Comparison of ENCODE assay signal across 23 cellular contexts in the genomic region with DNA sequence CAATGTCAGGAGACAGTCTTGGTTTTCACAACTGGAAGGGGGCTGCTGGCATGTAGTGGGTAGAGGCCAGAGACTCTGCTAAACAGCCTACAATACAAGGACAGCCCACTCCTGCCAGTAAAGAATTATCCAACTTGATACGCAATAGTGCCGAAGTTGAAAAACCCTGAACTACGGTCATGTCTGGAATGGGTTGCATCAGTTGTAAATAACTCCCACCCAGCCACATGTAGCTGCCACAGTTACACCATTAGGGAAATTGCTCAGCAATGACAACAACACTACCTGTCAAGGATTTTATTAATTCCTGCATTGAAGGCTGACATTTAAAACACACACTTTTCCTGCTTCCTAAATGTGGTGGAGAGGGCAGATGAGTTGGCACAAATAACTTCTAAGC.
"Had no signal": no experiment of that assay in that cellular context is flagged by ENCODE, and none has a peak within 500 bp of the region (broad histone marks: within the 10 kb centered on the region; RNA-seq: fewer than 3 reads in every experiment).

No MANE protein-coding gene starts in this region.

- H3K4me3 ChIP-seq: coronary artery, gastrocnemius medialis, heart left ventricle, lung, neural progenitor cell, psoas muscle, thyroid gland, uterus had no signal

- DNase-seq: activated B cell treated with CpG ODN at 0.5 μM for 24 hours; activated CD4-positive, alpha-beta T cell treated with anti-CD3 and anti-CD28 coated beads for 48 hours; activated CD8-positive, alpha-beta T cell treated with anti-CD3 and anti-CD28 coated beads for 36 hours; activated gamma-delta T cell; activated T-cell treated with anti-CD3 and anti-CD28 coated beads, Interleukin-2, amount 50 U/mL, for 48 hours; amygdala; brain microvascular endothelial cell; effector CD8-positive, alpha-beta T cell; gastrocnemius medialis; heart left ventricle; left cardiac atrium; midbrain; psoas muscle; stimulated activated CD4-positive, alpha-beta T cell treated with anti-CD3 and anti-CD28 coated beads, Interleukin-12 subunit alpha, Interleukin-12 subunit beta, amount 100 ng/mL, for 4 hours; stimulated activated CD4-positive, alpha-beta T cell treated with anti-CD3 and anti-CD28 coated beads, Interleukin-2, amount 100 ng/mL, for 24 hours; thyroid gland; uterus had no signal

- ATAC-seq: activated CD8-positive, alpha-beta T cell treated with anti-CD3 and anti-CD28 coated beads for 36 hours; gastrocnemius medialis; heart left ventricle; left cardiac atrium had no signal

- H3K4me1 Mint-ChIP-seq: activated B cell treated with CpG ODN at 0.5 μM for 24 hours; central memory CD8-positive, alpha-beta T cell had no signal

- H3K36me3 Mint-ChIP-seq: activated naive CD8-positive, alpha-beta T cell; neural progenitor cell had no signal

- FAIRE-seq: TTC549 had no signal

- H3K9me3 Mint-ChIP-seq: activated B cell treated with CpG ODN at 0.5 μM for 24 hours; activated CD8-positive, alpha-beta T cell treated with anti-CD3 and anti-CD28 coated beads for 36 hours; central memory CD8-positive, alpha-beta T cell had no signal

- H3K4me3 Mint-ChIP-seq: activated B cell treated with CpG ODN at 0.5 μM for 24 hours; activated CD8-positive, alpha-beta T cell treated with anti-CD3 and anti-CD28 coated beads for 36 hours; activated naive CD8-positive, alpha-beta T cell; central memory CD8-positive, alpha-beta T cell; neural progenitor cell had no signal

- H3K27ac Mint-ChIP-seq: activated B cell treated with CpG ODN at 0.5 μM for 24 hours; activated CD8-positive, alpha-beta T cell treated with anti-CD3 and anti-CD28 coated beads for 36 hours; activated naive CD8-positive, alpha-beta T cell; neural progenitor cell had no signal
